9 cellular contexts compared by ENCODE assay signal in genomic region chr19:55398200-55398947, GRCh38. TPM values are rescaled to one million over a fixed set of nuclear protein-coding genes. Genes with fewer than 3 reads are reported as not detected.
DNase-seq lines count a peak whose midpoint lies in the region; TF ChIP-seq lines count a peak whose summit lies in the region.
"Had no signal": no experiment of that assay in that cellular context is flagged by ENCODE, and none has a peak within 500 bp of the region (broad histone marks: within the 10 kb centered on the region; RNA-seq: fewer than 3 reads in every experiment).

No MANE protein-coding gene starts in this region.

- no peaks in the 10 kb centered on the region for H3K9me3 ChIP-seq in OCI-LY1 (ENCODE audit: low read length)
- H3K9me3 ChIP-seq in neural progenitor cell (ENCODE audit: low read depth), result no peaks in the 10 kb centered on the region
- H3K9me3 ChIP-seq in colonic mucosa, result no peaks in the 10 kb centered on the region
- H3K9me3 ChIP-seq: MG63, thoracic aorta had no signal

- H3K4me3 ChIP-seq in OCI-LY1 (ENCODE audit: low read depth, low read length, poor library complexity, severe bottlenecking) (no peak overlapping the region), neural progenitor cell (no peak overlapping the region), colonic mucosa (no peak overlapping the region)
- H3K4me3 ChIP-seq: MG63, thoracic aorta had no signal

- H4K20me1 ChIP-seq in OCI-LY1 (ENCODE audit: insufficient read depth, low read length) (no peaks in the 10 kb centered on the region), neural progenitor cell (ENCODE audit: low read depth) (peaks cover 41% of the 10 kb centered on the region)

- no peaks in the 10 kb centered on the region for H3K9me2 ChIP-seq in OCI-LY1 (ENCODE audit: low read depth, low read length)

- peak overlapping the region; percentile 81 for H3K27ac Mint-ChIP-seq in neural progenitor cell

- H3K9me3 Mint-ChIP-seq in neural progenitor cell, result no peaks in the 10 kb centered on the region

- H3K36me3 ChIP-seq in OCI-LY1 (ENCODE audit: insufficient read depth, low read length), result peaks cover 29% of the 10 kb centered on the region
- peaks cover 9% of the 10 kb centered on the region for H3K36me3 ChIP-seq in neural progenitor cell
- peaks cover 16% of the 10 kb centered on the region for H3K36me3 ChIP-seq in colonic mucosa

- H3K4me2 ChIP-seq in OCI-LY1 (ENCODE audit: low read length) (0 out of 2 replicates have a peak overlapping the region, but pooled peaks have one; percentile 11), neural progenitor cell (no peak overlapping the region)

- H3F3A ChIP-seq in OCI-LY1 (ENCODE audit: insufficient read depth, low read length) (no peaks in the 10 kb centered on the region), neural progenitor cell (ENCODE audit: low read depth) (peaks cover 55% of the 10 kb centered on the region)

- peak overlapping the region; percentile 57 for H3K4me3 Mint-ChIP-seq in neural progenitor cell

- no peak overlapping the region for H2AFZ ChIP-seq in OCI-LY1 (ENCODE audit: low read length)
- no peak overlapping the region for H2AFZ ChIP-seq in neural progenitor cell (replicated peaks)

- H3K27ac ChIP-seq in OCI-LY1 (ENCODE audit: low read depth, low read length, poor library complexity, severe bottlenecking), result no peak overlapping the region
- H3K27ac ChIP-seq in neural progenitor cell, result no peak overlapping the region
- no peak overlapping the region for H3K27ac ChIP-seq in colonic mucosa
- H3K27ac ChIP-seq: thoracic aorta had no signal

- no peaks in the 10 kb centered on the region for H3K79me2 ChIP-seq in OCI-LY1 (ENCODE audit: insufficient read depth, low read length)
- peaks cover 13% of the 10 kb centered on the region for H3K79me2 ChIP-seq in neural progenitor cell (ENCODE audit: low read depth)

- H3K27me3 Mint-ChIP-seq in neural progenitor cell (ENCODE audit: insufficient read depth, low read depth), result peaks cover 11% of the 10 kb centered on the region

- H3K4me1 Mint-ChIP-seq in neural progenitor cell, result peaks cover 27% of the 10 kb centered on the region

- no peak for TF ChIP-seq CTCF in GM13976 (IDR thresholded peaks at IDR 0.05; ENCODE audit: borderline replicate concordance, control extremely low read depth, extremely low read depth, insufficient read depth, missing control alignments)
- TF ChIP-seq CTCF in OCI-LY1 (IDR thresholded peaks at IDR 0.05; ENCODE audit: low read length), result no peak
- no peak for TF ChIP-seq CTCF in neural progenitor cell (IDR thresholded peaks at IDR 0.05)
- no peak for TF ChIP-seq CTCF in colonic mucosa (IDR thresholded peaks at IDR 0.05)

- H3K4me1 ChIP-seq in OCI-LY1 (ENCODE audit: insufficient read depth, low read length, severe bottlenecking) (peaks cover 10% of the 10 kb centered on the region), neural progenitor cell (no peaks in the 10 kb centered on the region), colonic mucosa (no peaks in the 10 kb centered on the region)

- in situ Hi-C loops in GM13976 (cut with MboI; ENCODE audit: low sequenced_read_pairs, unreplicated experiment), result no loop called here

- no peaks in the 10 kb centered on the region for H3K27me3 ChIP-seq in OCI-LY1 (ENCODE audit: insufficient read depth, low read length)
- H3K27me3 ChIP-seq in neural progenitor cell, result no peaks in the 10 kb centered on the region
- no peaks in the 10 kb centered on the region for H3K27me3 ChIP-seq in colonic mucosa
- H3K27me3 ChIP-seq: MG63 had no signal

- peaks cover 14% of the 10 kb centered on the region for H3K36me3 Mint-ChIP-seq in neural progenitor cell

- peak; percentile 66 for DNase-seq in GM13976 (ENCODE audit: low spot score)
- no peak for DNase-seq in neural progenitor cell (ENCODE audit: low spot score)
- no peak for DNase-seq in anterior cingulate cortex (lab: John Stamatoyannopoulos, UW)
- DNase-seq in colonic mucosa, result no peak
- DNase-seq: MG63 had no signal

- intact Hi-C loops in colonic mucosa (cut with DNase I), result no loop called here

- no peak overlapping the region for H3K9ac ChIP-seq in OCI-LY1 (ENCODE audit: low read length)
- H3K9ac ChIP-seq in neural progenitor cell, result no peak overlapping the region
- H3K9ac ChIP-seq in colonic mucosa (ENCODE audit: low read depth in 2 of 2, low read length in 2 of 2), result no peak overlapping the region

RNA-seq across cellular contexts. Expression of gene UBE2S, which starts 9.2 kb away (rescaled TPM):
- 118 and 159 TPM in 2 replicates for total RNA-seq in neural progenitor cell (ENCODE audit: low replicate concordance)
- 100 to 1,000 TPM in 1 of 2 donors, 10 to 100 TPM in 1; 43.8 to 147 TPM for total RNA-seq in colonic mucosa

RNA-seq across cellular contexts. Expression of gene RPL28, which starts 12.6 kb away (rescaled TPM):
- total RNA-seq in neural progenitor cell (ENCODE audit: low replicate concordance) (1,017 and 1,124 TPM in 2 replicates), colonic mucosa (1,000 to 10,000 TPM; 1,447 to 1,819 TPM)

RNA-seq across cellular contexts. Expression of gene TMEM238, which starts 14.3 kb away (rescaled TPM):
- total RNA-seq in neural progenitor cell (ENCODE audit: low replicate concordance), result 0.15 TPM in 1 of 2 replicates, not detected in the other
- 10 to 100 TPM; 78.1 to 85.9 TPM for total RNA-seq in colonic mucosa

RNA-seq across cellular contexts. Expression of gene TMEM190, which starts 21.7 kb away (rescaled TPM):
- total RNA-seq in neural progenitor cell (ENCODE audit: low replicate concordance) (not detected in 2 replicates), colonic mucosa (not detected)
- total RNA-seq: epithelial cell of proximal tubule, mesenteric fat pad, thoracic aorta had no signal

RNA-seq across cellular contexts. Expression of gene IL11, which starts 28.1 kb away (rescaled TPM):
- total RNA-seq in neural progenitor cell (ENCODE audit: low replicate concordance), result 0.06 and 0.62 TPM in 2 replicates
- under 1 TPM in 1 of 2 donors, not detected in 1; 0.64 TPM for total RNA-seq in colonic mucosa
- total RNA-seq: mesenteric fat pad had no signal

Comparison
In these comparisons a context has a peak if more than half of its experiments do, and no peak if none do; other contexts are left out.
1. RNA of gene TMEM238, which starts 14.3 kb away (total RNA-seq): 78.1 to 85.9 TPM in colonic mucosa; 0.15 TPM in neural progenitor cell; every median in the first group is over 10 times any median in the second.